ENCODE assay signal across 8 cellular contexts in the genomic region with DNA sequence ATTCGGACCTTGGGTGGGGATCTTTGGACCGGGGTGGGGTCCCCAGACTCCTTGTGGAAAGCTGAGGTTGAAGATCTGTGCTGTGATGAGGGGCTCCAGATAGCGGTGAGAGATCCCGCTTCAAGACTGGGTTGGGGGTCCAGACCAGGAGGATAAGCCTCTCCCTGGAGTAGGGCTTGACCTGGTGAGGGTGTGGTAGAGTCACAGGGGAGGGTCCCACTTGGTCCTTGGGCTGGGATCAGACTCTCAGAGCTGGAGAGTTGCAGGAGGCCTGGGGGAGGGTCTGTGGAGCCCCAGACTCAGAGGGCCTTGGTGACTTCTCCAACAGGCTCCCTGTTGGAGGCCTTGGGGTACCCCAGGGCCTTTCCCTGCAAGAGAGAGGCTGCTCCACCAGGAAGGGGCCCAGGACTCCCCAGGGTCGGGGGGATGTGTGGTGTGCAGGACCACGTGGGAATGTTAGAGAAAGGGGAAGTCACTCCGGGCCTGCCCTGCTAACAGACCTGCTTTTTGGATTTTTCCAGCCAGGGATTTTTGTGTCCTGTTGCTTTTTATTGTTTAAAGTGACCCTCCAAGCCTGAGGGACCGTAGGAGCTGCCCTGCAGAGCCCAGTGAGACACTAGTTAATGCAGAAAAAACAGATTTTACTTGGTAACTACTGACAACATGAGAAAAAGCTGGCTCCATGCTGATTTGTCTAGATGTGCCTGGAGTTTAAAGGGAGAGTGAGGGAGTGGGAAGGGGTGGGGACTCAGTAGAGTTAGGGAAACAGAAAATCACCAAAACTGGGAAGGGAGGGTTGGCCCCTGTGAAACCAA. TPM values are rescaled to one million over a fixed set of nuclear protein-coding genes. Genes with fewer than 3 reads are reported as not detected.
A peak's percentile ranks its signal among the peaks of the same experiment; 100 is the strongest.
DNase-seq lines count a peak whose midpoint lies in the region; ATAC-seq, FAIRE-seq and TF ChIP-seq lines count a peak whose summit lies in the region.

No MANE protein-coding gene starts in this region.

- H3K9me3 Mint-ChIP-seq in chondrocyte (ENCODE audit: low read depth) = no peaks in the 10 kb centered on the region
- no peaks in the 10 kb centered on the region for H3K9me3 Mint-ChIP-seq in stimulated activated naive CD8-positive, alpha-beta T cell treated with anti-CD3 and anti-CD28 coated beads, Interleukin-15, Interleukin-2, amounts not matched to agents 100 ng/mL and 50 ng/mL, for 24 hours

- H3K27ac Mint-ChIP-seq in chondrocyte (ENCODE audit: unreplicated experiment) = peak overlapping the region; percentile 100
- H3K27ac Mint-ChIP-seq in stimulated activated naive CD8-positive, alpha-beta T cell treated with anti-CD3 and anti-CD28 coated beads, Interleukin-15, Interleukin-2, amounts not matched to agents 100 ng/mL and 50 ng/mL, for 24 hours = peak overlapping the region; percentile 99

- no peak for TF ChIP-seq CTCF in chondrocyte (IDR thresholded peaks at IDR 0.05)

- peak; percentile 81 for DNase-seq in AG08396 (ENCODE audit: low spot score)
- peak; percentile 21 for DNase-seq in RCC 7860 (ENCODE audit: low spot score)
- peak; percentile 63 for DNase-seq in chondrocyte (ENCODE audit: low spot score)
- DNase-seq in left lobe of liver (ENCODE audit: low spot score) = no peak
- no peak for DNase-seq in ecto neural progenitor cell (ENCODE audit: low spot score)
- no peak for DNase-seq in NCI-H1092 treated with DMSO at 0.1 percent for 48 hours (lab: John Stamatoyannopoulos, UW)

- ATAC-seq in GM18867 (IDR thresholded peaks at IDR 0.05; ENCODE audit: unreplicated experiment) = peak; percentile 12
- peak; percentile 22 for ATAC-seq in left lobe of liver

- H3K36me3 Mint-ChIP-seq in chondrocyte (ENCODE audit: low read depth) = peaks cover 1% of the 10 kb centered on the region
- H3K36me3 Mint-ChIP-seq in stimulated activated naive CD8-positive, alpha-beta T cell treated with anti-CD3 and anti-CD28 coated beads, Interleukin-15, Interleukin-2, amounts not matched to agents 100 ng/mL and 50 ng/mL, for 24 hours (ENCODE audit: low read depth) = peaks cover 42% of the 10 kb centered on the region

- H3K4me1 Mint-ChIP-seq in chondrocyte (ENCODE audit: low read depth) = peaks cover 45% of the 10 kb centered on the region
- peaks cover 42% of the 10 kb centered on the region for H3K4me1 Mint-ChIP-seq in stimulated activated naive CD8-positive, alpha-beta T cell treated with anti-CD3 and anti-CD28 coated beads, Interleukin-15, Interleukin-2, amounts not matched to agents 100 ng/mL and 50 ng/mL, for 24 hours (ENCODE audit: low read depth)

- H3K4me3 Mint-ChIP-seq in chondrocyte (ENCODE audit: unreplicated experiment) = peak overlapping the region; percentile 92
- peak overlapping the region; percentile 96 for H3K4me3 Mint-ChIP-seq in stimulated activated naive CD8-positive, alpha-beta T cell treated with anti-CD3 and anti-CD28 coated beads, Interleukin-15, Interleukin-2, amounts not matched to agents 100 ng/mL and 50 ng/mL, for 24 hours

- H3K27me3 Mint-ChIP-seq in chondrocyte (ENCODE audit: low read depth) = no peaks in the 10 kb centered on the region
- no peaks in the 10 kb centered on the region for H3K27me3 Mint-ChIP-seq in stimulated activated naive CD8-positive, alpha-beta T cell treated with anti-CD3 and anti-CD28 coated beads, Interleukin-15, Interleukin-2, amounts not matched to agents 100 ng/mL and 50 ng/mL, for 24 hours

- FAIRE-seq in RCC 7860 (lab: Jason Lieb, UNC) = no peak

RNA-seq across cellular contexts. Expression of gene TXNRD2, which starts 0.7 kb away (rescaled TPM):
- total RNA-seq in chondrocyte = 12.5 to 15.8 TPM (median 14.1 TPM) in 3 replicates
- 44.6 TPM for total RNA-seq in left lobe of liver

RNA-seq across cellular contexts. Expression of gene COMT, which starts 0.7 kb away (rescaled TPM):
- total RNA-seq in chondrocyte (66.6 to 186 TPM (median 177 TPM) in 3 replicates), left lobe of liver (145 TPM)

Comparison
In these comparisons a context has a peak if more than half of its experiments do, and no peak if none do; other contexts are left out.
1. DNase-seq: peak in AG08396 (single experiment), RCC 7860 (single experiment) and chondrocyte (single experiment); none in left lobe of liver (single experiment), ecto neural progenitor cell (single experiment) and NCI-H1092 treated with DMSO at 0.1 percent for 48 hours (single experiment).